In the genomic region with DNA sequence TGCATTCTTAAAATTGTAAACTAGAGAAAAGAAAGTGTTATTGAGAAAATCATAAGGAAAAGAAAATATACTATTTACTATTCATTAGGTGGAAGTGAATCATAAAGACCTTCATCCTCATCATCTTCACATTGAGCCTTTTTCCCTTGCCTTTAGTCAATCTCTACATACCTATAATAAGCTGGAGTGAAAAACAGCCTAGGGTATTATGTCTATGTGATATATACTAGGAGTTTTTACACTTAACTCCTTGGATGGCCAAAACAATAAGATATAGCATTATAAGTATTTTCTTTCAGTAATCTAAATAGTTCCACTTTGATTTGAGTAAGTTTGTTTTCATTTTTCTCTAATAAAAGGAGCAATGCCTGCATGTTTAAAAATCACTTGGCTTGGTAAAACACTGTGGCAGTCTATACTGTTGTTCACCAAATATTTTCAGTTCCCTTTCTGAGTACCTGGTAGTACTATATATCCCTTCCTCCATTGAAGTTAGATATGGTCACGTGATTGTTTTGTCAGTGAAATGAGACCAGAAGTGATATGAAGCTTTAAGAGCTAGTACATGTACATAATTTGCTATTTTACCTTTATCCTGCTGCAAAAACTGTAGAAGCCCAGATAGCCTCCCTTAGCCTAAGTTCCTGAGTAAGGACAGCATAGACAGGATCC, we compare ENCODE assay signal across 11 cellular contexts.
DNase-seq lines count a peak whose midpoint lies in the region; ATAC-seq, FAIRE-seq and TF ChIP-seq lines count a peak whose summit lies in the region.
"Had no signal": no experiment of that assay in that cellular context is flagged by ENCODE, and none has a peak within 500 bp of the region (broad histone marks: within the 10 kb centered on the region; RNA-seq: fewer than 3 reads in every experiment).

No MANE protein-coding gene starts in this region.

- peak; percentile 60 for FAIRE-seq in GM12891 (lab: Jason Lieb, UNC)

- TF ChIP-seq POLR2A in GM12891 (IDR thresholded peaks at IDR 0.05; ENCODE audit: low read depth, low read length), result no peak

- H3K4ac ChIP-seq in mesendoderm (ENCODE audit: low read depth, low read length), result no peak overlapping the region

- no peaks in the 10 kb centered on the region for H3K27me3 ChIP-seq in mesendoderm (ENCODE audit: insufficient read depth, low read length, poor library complexity)

- peak overlapping the region; percentile 27; the same call in 1 of the 2 replicates for H3K4me2 ChIP-seq in OCI-LY7 (ENCODE audit: low read length)
- H3K4me2 ChIP-seq in mesendoderm (ENCODE audit: low read length), result no peak overlapping the region

- no peaks in the 10 kb centered on the region for H3K79me1 ChIP-seq in mesendoderm (ENCODE audit: low read length)

- H2BK120ac ChIP-seq in mesendoderm (ENCODE audit: low read depth, low read length), result no peak overlapping the region

- no peak overlapping the region for H2BK15ac ChIP-seq in mesendoderm (replicated peaks; ENCODE audit: low read depth)

- H2AK5ac ChIP-seq in mesendoderm (ENCODE audit: low read length), result no peak overlapping the region

- no peak overlapping the region for H4K8ac ChIP-seq in mesendoderm (ENCODE audit: low read depth, low read length)

- CTCF ChIA-PET in OCI-LY7 (lab: Charles Lee; ENCODE audit: unreplicated experiment), result interaction anchor here (0.6 kb wide), 1 partner anchor 598 kb away, joined by 3 read pairs; no protein-coding TSS in a partner anchor

- H3K18ac ChIP-seq in mesendoderm (ENCODE audit: low read length), result no peak overlapping the region

- no peak for DNase-seq in GM12891 (ENCODE audit: insufficient read length, low spot score)
- DNase-seq in OCI-LY7 (ENCODE audit: low spot score), result peak; percentile 23
- DNase-seq in cerebellar cortex (ENCODE audit: low spot score), result no peak
- no peak for DNase-seq in mesendoderm
- no peak for DNase-seq in nucleus accumbens (lab: John Stamatoyannopoulos, UW)
- no peak for DNase-seq in stimulated activated naive CD4-positive, alpha-beta T cell (lab: John Stamatoyannopoulos, UW)
- DNase-seq: activated CD4-positive, alpha-beta T cell treated with anti-CD3 and anti-CD28 coated beads, Interleukin-2, amount 10 ng/mL, durations not matched to agents 24 days and 14 days; AML-193; glutamatergic neuron had no signal

- no peaks in the 10 kb centered on the region for H3K9me3 ChIP-seq in OCI-LY7 (ENCODE audit: low read length)

- no peaks in the 10 kb centered on the region for H4K20me1 ChIP-seq in OCI-LY7 (ENCODE audit: insufficient read depth, low read length)

- BruUV-seq in OCI-LY7 (replicated peaks; lab: Mats Ljungman, UMichigan), result no TSS peak

- no peak for TF ChIP-seq CTCF in OCI-LY7 (conservative IDR thresholded peaks at IDR 0.05; ENCODE audit: low read length)

- ATAC-seq in GM21360 (IDR thresholded peaks at IDR 0.05; ENCODE audit: unreplicated experiment) (peak; percentile 89), HG02981 (IDR thresholded peaks at IDR 0.05; ENCODE audit: unreplicated experiment) (peak; percentile 90)

- H4K5ac ChIP-seq in mesendoderm (ENCODE audit: low read length), result no peak overlapping the region

- H3K56ac ChIP-seq in mesendoderm (ENCODE audit: low read length), result no peak overlapping the region

- H3K4me1 ChIP-seq in OCI-LY7 (ENCODE audit: insufficient read depth, low read length, poor library complexity, severe bottlenecking) (peaks cover 5% of the 10 kb centered on the region), mesendoderm (ENCODE audit: control insufficient read depth, low read depth, low read length) (no peaks in the 10 kb centered on the region)

- no peak overlapping the region for H3K23ac ChIP-seq in mesendoderm (ENCODE audit: low read length)

- H3K36me3 ChIP-seq in OCI-LY7 (ENCODE audit: insufficient read depth, low read length), result no peaks in the 10 kb centered on the region
- H3K36me3 ChIP-seq in mesendoderm (ENCODE audit: control insufficient read depth, insufficient read depth, low read length), result no peaks in the 10 kb centered on the region

- H3K4me3 ChIP-seq in OCI-LY7 (ENCODE audit: low read depth, low read length, poor library complexity, severe bottlenecking) (no peak overlapping the region), mesendoderm (ENCODE audit: low read length) (no peak overlapping the region)

- H3K27ac ChIP-seq in OCI-LY7 (ENCODE audit: low read depth, low read length, poor library complexity, severe bottlenecking) (no peak overlapping the region), mesendoderm (ENCODE audit: low read depth, low read length) (no peak overlapping the region)

- no peak overlapping the region for H2BK5ac ChIP-seq in mesendoderm (ENCODE audit: low read length)

- no peaks in the 10 kb centered on the region for H3K79me2 ChIP-seq in OCI-LY7 (ENCODE audit: insufficient read depth, low read depth, low read length)
- H3K79me2 ChIP-seq in mesendoderm (ENCODE audit: control insufficient read depth, insufficient read depth, low read length), result no peaks in the 10 kb centered on the region

- POLR2A ChIA-PET in OCI-LY7 (lab: Charles Lee), result interaction anchor here (0.6 to 1.1 kb wide), 3 partner anchors 36 to 381 kb away, joined by 3 read pairs; no protein-coding TSS in a partner anchor

- H3K9ac ChIP-seq in mesendoderm (ENCODE audit: low read length), result no peak overlapping the region

- no peak overlapping the region; the same call in 1 of the 2 replicates for H2AFZ ChIP-seq in OCI-LY7 (ENCODE audit: low read length)

- WGBS in mesendoderm (ENCODE audit: extremely low coverage, insufficient coverage, low lambda C conversion rate), result no CpG with 5 or more reads among the region's 1 CpG

- no peaks in the 10 kb centered on the region for H3K9me2 ChIP-seq in OCI-LY7 (ENCODE audit: insufficient read depth, low read length)

- intact Hi-C loops in OCI-LY7 (cut with micrococcal nuclease; ENCODE audit: unreplicated experiment), result no loop called here

TF ChIP-seq in GM12891, 5 proteins besides CTCF, POLR2A, EP300 and RAD21:
- no peak for TF ChIP-seq POU2F2 (IDR thresholded peaks at IDR 0.05; ENCODE audit: low read depth, low read length)
- peak; percentile 77 for TF ChIP-seq SPI1 (IDR thresholded peaks at IDR 0.05; ENCODE audit: low read depth, low read length)
- TF ChIP-seq TAF1 (IDR thresholded peaks at IDR 0.05; ENCODE audit: low read depth, low read length), result no peak
- no peak for TF ChIP-seq POLR2AphosphoS5 (IDR thresholded peaks at IDR 0.05; ENCODE audit: low read depth, low read length)
- TF ChIP-seq PAX5 (IDR thresholded peaks at IDR 0.05; ENCODE audit: insufficient read depth, low read length, severe bottlenecking), result no peak
